12 cellular contexts compared by ENCODE assay signal in the genomic region with DNA sequence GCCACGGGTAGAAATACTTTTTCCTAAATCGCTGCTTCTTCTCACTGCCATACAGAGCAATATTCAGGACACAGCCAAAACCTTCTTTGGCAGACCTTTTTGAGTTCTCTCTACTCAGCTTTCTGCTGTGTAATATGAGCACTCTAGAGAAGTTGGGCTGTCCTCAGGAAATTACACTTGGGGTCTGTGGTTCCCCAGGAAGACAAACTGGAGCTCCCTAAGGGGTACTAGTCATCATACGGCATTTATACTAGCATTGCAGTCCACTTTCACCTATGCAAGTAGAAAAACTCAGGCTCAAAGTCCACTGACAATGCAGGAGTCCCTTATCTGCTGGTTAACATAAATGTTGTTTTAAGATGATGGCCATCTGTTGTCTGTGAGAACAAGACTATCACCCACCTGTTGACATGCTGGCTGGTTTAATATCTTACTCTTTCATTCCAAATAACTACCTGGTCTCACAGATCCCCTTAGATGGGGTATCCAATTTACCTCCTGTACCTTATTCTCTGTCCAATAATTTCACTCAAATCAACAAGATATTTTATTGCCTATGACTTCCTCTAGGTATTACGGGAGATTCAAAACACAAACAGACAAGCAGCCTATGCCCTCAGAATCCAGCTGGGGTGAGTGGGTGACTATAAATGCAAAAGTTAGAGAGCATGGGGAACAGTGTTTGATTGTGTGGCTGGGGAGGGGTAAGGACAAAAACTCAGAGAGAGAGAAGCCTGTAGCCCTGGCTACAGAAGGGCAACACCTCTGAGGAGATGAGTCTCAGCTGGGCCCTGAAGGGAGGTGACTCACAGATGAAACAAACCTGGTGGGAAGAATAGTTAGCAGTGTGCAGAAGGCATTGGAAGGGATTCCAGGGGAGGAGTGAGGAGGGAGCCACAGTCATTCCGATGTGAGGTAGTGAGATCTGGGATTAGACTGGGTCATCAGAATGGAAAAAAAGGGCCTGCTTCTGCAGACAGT. TPM values are rescaled to one million over a fixed set of nuclear protein-coding genes. Genes with fewer than 3 reads are reported as not detected.
DNase-seq lines count a peak whose midpoint lies in the region; FAIRE-seq and TF ChIP-seq lines count a peak whose summit lies in the region.
"Had no signal": no experiment of that assay in that cellular context is flagged by ENCODE, and none has a peak within 500 bp of the region (broad histone marks: within the 10 kb centered on the region; RNA-seq: fewer than 3 reads in every experiment).

No MANE protein-coding gene starts in this region.

- WGBS in esophagus squamous epithelium, 2 donors: 45 to 64% methylated on average over 5 of the region's 5 CpGs

- H3K27me3 ChIP-seq in HUES48 (ENCODE audit: control insufficient read depth, insufficient read depth, low read length) (no peaks in the 10 kb centered on the region), bronchial epithelial cell (ENCODE audit: control insufficient read depth, insufficient read depth, low read length) (no peaks in the 10 kb centered on the region), esophagus squamous epithelium (no peaks in the 10 kb centered on the region)

- H3K9me3 ChIP-seq in HUES48 (ENCODE audit: control insufficient read depth, insufficient read depth, low read length): no peaks in the 10 kb centered on the region
- no peaks in the 10 kb centered on the region for H3K9me3 ChIP-seq in esophagus squamous epithelium

- H3K36me3 ChIP-seq in HUES48 (ENCODE audit: control insufficient read depth, insufficient read depth, low read length) (no peaks in the 10 kb centered on the region), bronchial epithelial cell (ENCODE audit: control insufficient read depth, insufficient read depth, low read length) (no peaks in the 10 kb centered on the region), esophagus squamous epithelium (no peaks in the 10 kb centered on the region)

- no peaks in the 10 kb centered on the region for H3K4me1 ChIP-seq in HUES48 (ENCODE audit: control insufficient read depth, insufficient read depth, low read length)
- H3K4me1 ChIP-seq in esophagus squamous epithelium: peaks cover 3 to 39% (median 8%) of the 10 kb centered on the region in 3 donors

- DNase-seq in NCI-H524 (lab: John Stamatoyannopoulos, UW): peak; percentile 31 to 58
- DNase-seq in NCI-H524 treated with DMSO at 0.1 percent for 48 hours (lab: John Stamatoyannopoulos, UW): no peak
- DNase-seq in bronchial epithelial cell (ENCODE audit: low read depth): peak; percentile 86
- DNase-seq in renal cortical epithelial cell (ENCODE audit: low read depth): peak; percentile 69
- no peak for DNase-seq in stimulated activated CD4-positive, alpha-beta T cell treated with anti-CD3 and anti-CD28 coated beads, Interleukin-2, amount 100 ng/mL, for 24 hours
- no peak for DNase-seq in GDM1 (lab: John Stamatoyannopoulos, UW)
- no peak for DNase-seq in esophagus squamous epithelium (lab: John Stamatoyannopoulos, UW)
- DNase-seq: activated CD4-positive, alpha-beta T cell treated with anti-CD3 and anti-CD28 coated beads for 1 hour; left ventricle myocardium superior; NCI-H1417; right cardiac atrium had no signal

- TF ChIP-seq CTCF in bronchial epithelial cell (IDR thresholded peaks at IDR 0.05; ENCODE audit: insufficient read depth, low read length, severe bottlenecking): no peak
- TF ChIP-seq CTCF in esophagus squamous epithelium (IDR thresholded peaks at IDR 0.05): no peak

- H3K9ac ChIP-seq in HUES48 (ENCODE audit: low read depth, low read length): no peak overlapping the region

- H3K4me3 ChIP-seq in HUES48 (ENCODE audit: low read depth, low read length) (no peak overlapping the region), bronchial epithelial cell (ENCODE audit: low read depth, low read length) (no peak overlapping the region), esophagus squamous epithelium (no peak overlapping the region)

- no peak for TF ChIP-seq POLR2A in esophagus squamous epithelium (IDR thresholded peaks at IDR 0.05)

- H3K27ac ChIP-seq in HUES48 (ENCODE audit: low read depth, low read length): peak overlapping the region; percentile 54
- H3K27ac ChIP-seq in esophagus squamous epithelium: peak overlapping the region in 1 of 4 donors; percentile 25

- FAIRE-seq in bronchial epithelial cell (lab: Jason Lieb, UNC): peak; percentile 79

- intact Hi-C loops in esophagus squamous epithelium (cut with DNase I): no loop called here

RNA-seq across cellular contexts. Expression of a gene that starts 10.2 kb away (rescaled TPM):
- total RNA-seq in bronchial epithelial cell (0.26 and 0.38 TPM in 2 replicates), renal cortical epithelial cell (0.85 and 1.6 TPM in 2 replicates), esophagus squamous epithelium (10 to 100 TPM in 3 of 4 donors, 1 to 10 TPM in 1; 6.9 to 21.6 (median 15.2) TPM)

RNA-seq across cellular contexts. Expression of a gene that starts 46.0 kb away (rescaled TPM):
- 59.9 and 78.5 TPM in 2 replicates for total RNA-seq in bronchial epithelial cell
- 22.9 and 30.9 TPM in 2 replicates for total RNA-seq in renal cortical epithelial cell
- 10 to 100 TPM; 20.5 to 74.0 (median 38.8) TPM for total RNA-seq in esophagus squamous epithelium

Comparison
In these comparisons a context has a peak if more than half of its experiments do, and no peak if none do; other contexts are left out.
1. DNase-seq: peak in NCI-H524 (2 of 2), bronchial epithelial cell (single experiment) and renal cortical epithelial cell (single experiment); none in NCI-H524 treated with DMSO at 0.1 percent for 48 hours (single experiment), stimulated activated CD4-positive, alpha-beta T cell treated with anti-CD3 and anti-CD28 coated beads, Interleukin-2, amount 100 ng/mL, for 24 hours (0 of 2), GDM1 (single experiment) and esophagus squamous epithelium (single experiment).